1 cellular context compared by ENCODE assay signal in the genomic region with DNA sequence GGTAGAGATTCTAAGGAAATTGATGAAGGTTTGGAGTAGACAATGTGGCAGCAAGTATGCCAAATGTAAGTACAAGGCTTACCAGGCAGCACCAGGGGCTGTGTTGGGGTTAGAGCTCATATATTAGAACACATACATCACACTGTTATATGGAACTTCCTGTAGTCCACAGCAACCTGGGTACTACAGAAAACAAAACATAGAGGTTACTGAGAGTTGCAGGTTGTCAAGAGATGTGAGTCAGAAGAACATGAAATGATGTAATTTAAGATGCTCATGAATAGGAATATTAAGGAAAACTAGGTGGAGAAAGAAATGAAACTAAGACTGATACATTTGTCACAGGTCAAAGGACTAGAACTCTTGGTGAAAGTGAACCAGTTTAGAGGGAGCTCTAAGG.
TF ChIP-seq lines count a peak whose summit lies in the region.

No MANE protein-coding gene starts in this region.

TF ChIP-seq in SK-N-SH treated with all-trans-retinoic acid at 6 μM for 48 hours, 23 proteins besides CTCF, POLR2A, EP300 and RAD21 (continued from another document):
- TF ChIP-seq, protein P1, sequence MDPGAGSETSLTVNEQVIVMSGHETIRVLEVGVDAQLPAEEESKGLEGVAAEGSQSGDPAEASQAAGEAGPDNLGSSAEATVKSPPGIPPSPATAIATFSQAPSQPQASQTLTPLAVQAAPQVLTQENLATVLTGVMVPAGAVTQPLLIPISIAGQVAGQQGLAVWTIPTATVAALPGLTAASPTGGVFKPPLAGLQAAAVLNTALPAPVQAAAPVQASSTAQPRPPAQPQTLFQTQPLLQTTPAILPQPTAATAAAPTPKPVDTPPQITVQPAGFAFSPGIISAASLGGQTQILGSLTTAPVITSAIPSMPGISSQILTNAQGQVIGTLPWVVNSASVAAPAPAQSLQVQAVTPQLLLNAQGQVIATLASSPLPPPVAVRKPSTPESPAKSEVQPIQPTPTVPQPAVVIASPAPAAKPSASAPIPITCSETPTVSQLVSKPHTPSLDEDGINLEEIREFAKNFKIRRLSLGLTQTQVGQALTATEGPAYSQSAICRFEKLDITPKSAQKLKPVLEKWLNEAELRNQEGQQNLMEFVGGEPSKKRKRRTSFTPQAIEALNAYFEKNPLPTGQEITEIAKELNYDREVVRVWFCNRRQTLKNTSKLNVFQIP (CRISPR knock-in tag; IDR thresholded peaks at IDR 0.05; ENCODE audit: borderline replicate concordance, low read depth), result no peak
- no peak for TF ChIP-seq ZFP3 (CRISPR knock-in tag; IDR thresholded peaks at IDR 0.05)
- no peak for TF ChIP-seq PPARA (CRISPR knock-in tag; IDR thresholded peaks at IDR 0.05; ENCODE audit: borderline replicate concordance)
- TF ChIP-seq, protein P2, sequence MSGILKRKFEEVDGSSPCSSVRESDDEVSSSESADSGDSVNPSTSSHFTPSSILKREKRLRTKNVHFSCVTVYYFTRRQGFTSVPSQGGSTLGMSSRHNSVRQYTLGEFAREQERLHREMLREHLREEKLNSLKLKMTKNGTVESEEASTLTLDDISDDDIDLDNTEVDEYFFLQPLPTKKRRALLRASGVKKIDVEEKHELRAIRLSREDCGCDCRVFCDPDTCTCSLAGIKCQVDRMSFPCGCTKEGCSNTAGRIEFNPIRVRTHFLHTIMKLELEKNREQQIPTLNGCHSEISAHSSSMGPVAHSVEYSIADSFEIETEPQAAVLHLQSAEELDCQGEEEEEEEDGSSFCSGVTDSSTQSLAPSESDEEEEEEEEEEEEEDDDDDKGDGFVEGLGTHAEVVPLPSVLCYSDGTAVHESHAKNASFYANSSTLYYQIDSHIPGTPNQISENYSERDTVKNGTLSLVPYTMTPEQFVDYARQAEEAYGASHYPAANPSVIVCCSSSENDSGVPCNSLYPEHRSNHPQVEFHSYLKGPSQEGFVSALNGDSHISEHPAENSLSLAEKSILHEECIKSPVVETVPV (CRISPR knock-in tag; IDR thresholded peaks at IDR 0.05), result no peak
